ENCODE assay signal across 2 cellular contexts in genomic region chr4:182890202-182890601, GRCh38.
TF ChIP-seq lines count a peak whose summit lies in the region.

No MANE protein-coding gene starts in this region.

TF ChIP-seq in HCT116, 20 proteins besides CTCF, POLR2A, EP300 and RAD21:
- TF ChIP-seq SRF (IDR thresholded peaks at IDR 0.05; ENCODE audit: low read depth) (no peak), YY1 (IDR thresholded peaks at IDR 0.05; ENCODE audit: extremely low read depth, insufficient replicate concordance, low read depth, low read length) (no peak), ZFX (IDR thresholded peaks at IDR 0.05) (no peak), CEBPB (IDR thresholded peaks at IDR 0.05; ENCODE audit: low read depth) (no peak), SIN3A (IDR thresholded peaks at IDR 0.05; ENCODE audit: low read depth) (no peak), ZBTB33 (IDR thresholded peaks at IDR 0.05; ENCODE audit: extremely low read depth, insufficient replicate concordance, low read length) (no peak), MAX (IDR thresholded peaks at IDR 0.05) (no peak), ELF1 (IDR thresholded peaks at IDR 0.05; ENCODE audit: borderline replicate concordance, low read depth) (no peak), POLR2AphosphoS5 (IDR thresholded peaks at IDR 0.05; ENCODE audit: low read depth, low read length) (no peak), EGR1 (IDR thresholded peaks at IDR 0.05; ENCODE audit: low read depth) (no peak), EZH2phosphoT487 (IDR thresholded peaks at IDR 0.05; ENCODE audit: borderline replicate concordance) (no peak), CBX3 (IDR thresholded peaks at IDR 0.05; ENCODE audit: low read depth) (no peak), ATF3 (IDR thresholded peaks at IDR 0.05) (no peak), TCF7L2 (IDR thresholded peaks at IDR 0.05; ENCODE audit: borderline replicate concordance, extremely low read depth, insufficient read depth, insufficient read length) (no peak), SP1 (IDR thresholded peaks at IDR 0.05; ENCODE audit: low read depth) (no peak), EZH2 (IDR thresholded peaks at IDR 0.05) (no peak)

TF ChIP-seq in K562, 482 proteins besides CTCF, POLR2A, EP300 and RAD21:
- TF ChIP-seq ZNF589 (CRISPR knock-in tag; IDR thresholded peaks at IDR 0.05; ENCODE audit: low read depth) = no peak
- TF ChIP-seq COPS2 (conservative IDR thresholded peaks at IDR 0.05) = no peak
- TF ChIP-seq ZNF41 (CRISPR knock-in tag; conservative IDR thresholded peaks at IDR 0.05) = no peak
- TF ChIP-seq LARP7 (IDR thresholded peaks at IDR 0.05) = no peak
- no peak for TF ChIP-seq SREBF1 (IDR thresholded peaks at IDR 0.05; ENCODE audit: borderline replicate concordance, low read depth, low read length)
- no peak for TF ChIP-seq ZSCAN29 (IDR thresholded peaks at IDR 0.05)
- TF ChIP-seq HMG20A (CRISPR knock-in tag; conservative IDR thresholded peaks at IDR 0.05) = no peak
- no peak for TF ChIP-seq PPARD (CRISPR knock-in tag; IDR thresholded peaks at IDR 0.05)
